8 cellular contexts compared by ENCODE assay signal in the genomic region with DNA sequence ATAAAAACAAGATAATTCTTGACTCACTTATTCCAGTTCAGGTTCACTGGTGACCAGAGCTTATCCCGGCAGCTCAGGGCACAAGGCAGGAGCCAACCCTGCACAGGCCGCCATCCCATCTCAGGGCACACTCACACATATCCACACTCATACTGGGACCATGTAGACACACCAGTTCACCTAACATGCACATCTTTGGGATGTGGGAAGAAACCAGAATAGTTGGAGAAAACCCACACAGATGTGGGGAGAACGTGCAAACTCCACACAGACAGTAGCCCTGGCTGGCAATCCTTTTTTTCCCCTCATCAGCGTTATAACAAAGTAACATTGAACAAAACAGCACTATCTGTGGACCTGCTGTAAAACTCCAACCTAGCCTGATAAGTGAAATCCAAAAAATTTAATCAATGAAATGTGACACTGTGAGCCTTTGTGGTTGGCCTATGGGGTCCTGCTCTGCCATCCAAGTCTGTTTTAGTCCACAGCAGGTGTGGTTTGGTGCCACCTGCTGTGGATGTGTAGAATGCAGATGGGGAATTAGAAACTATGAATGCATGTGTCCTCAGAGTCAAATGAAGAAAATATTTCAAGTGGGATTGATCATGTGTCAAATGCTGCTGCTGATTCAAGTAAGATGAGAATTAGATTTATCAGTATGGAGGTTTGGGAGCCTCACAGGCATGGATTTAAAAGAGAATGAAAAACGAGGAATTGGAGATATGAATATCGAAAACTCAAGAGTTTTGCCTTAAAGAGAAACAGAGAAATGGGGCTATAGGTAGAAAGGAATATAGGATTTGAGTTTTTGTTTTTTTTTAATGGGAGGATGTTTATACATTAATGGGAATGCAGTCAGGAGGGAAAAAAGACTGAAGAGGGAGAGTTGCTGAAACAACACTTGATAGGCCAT. TPM values are rescaled to one million over a fixed set of nuclear protein-coding genes. Genes with fewer than 3 reads are reported as not detected.
A peak's percentile ranks its signal among the peaks of the same experiment; 100 is the strongest.
DNase-seq lines count a peak whose midpoint lies in the region; ATAC-seq and TF ChIP-seq lines count a peak whose summit lies in the region.

No MANE protein-coding gene starts in this region.

- CTCF ChIA-PET in activated CD4-positive, alpha-beta memory T cell treated with anti-CD3 and anti-CD28 coated beads for 36 hours (lab: Charles Lee): interaction anchor here (0.7 to 1.7 kb wide), 7 partner anchors 11 to 211 kb away, joined by 3 to 8 read pairs (median 4); a partner anchor contains a TSS

- H3K36me3 ChIP-seq in upper lobe of right lung: peaks cover 96% of the 10 kb centered on the region

- no peak overlapping the region for H3K27ac ChIP-seq in upper lobe of right lung

- peaks cover 42% of the 10 kb centered on the region for H3K36me3 Mint-ChIP-seq in activated CD4-positive, alpha-beta memory T cell treated with anti-CD3 and anti-CD28 coated beads for 36 hours
- peaks cover 38% of the 10 kb centered on the region for H3K36me3 Mint-ChIP-seq in nephron progenitor cell (ENCODE audit: low read depth)

- no peaks in the 10 kb centered on the region for H3K27me3 ChIP-seq in upper lobe of right lung

- DNase-seq in AG08395 (ENCODE audit: low spot score) (peak; percentile 60), NCI-H345 treated with DMSO at 0.1 percent for 48 hours (lab: John Stamatoyannopoulos, UW; ENCODE audit: unreplicated experiment) (peak; percentile 10), erythroblast (lab: John Stamatoyannopoulos, UW) (peak; percentile 48 to 65), nephron progenitor cell (peak; percentile 50), upper lobe of right lung (no peak)
- peak; percentile 63 for DNase-seq in activated CD4-positive, alpha-beta memory T cell treated with anti-CD3 and anti-CD28 coated beads for 36 hours

- ATAC-seq in HG02973 (IDR thresholded peaks at IDR 0.05; ENCODE audit: unreplicated experiment) (peak; percentile 71), upper lobe of right lung (peak; percentile 85)

- H3K9me3 Mint-ChIP-seq in activated CD4-positive, alpha-beta memory T cell treated with anti-CD3 and anti-CD28 coated beads for 36 hours: no peaks in the 10 kb centered on the region
- H3K9me3 Mint-ChIP-seq in nephron progenitor cell: no peaks in the 10 kb centered on the region

- peaks cover 5% of the 10 kb centered on the region for H3K4me1 Mint-ChIP-seq in activated CD4-positive, alpha-beta memory T cell treated with anti-CD3 and anti-CD28 coated beads for 36 hours (ENCODE audit: low read depth)
- H3K4me1 Mint-ChIP-seq in nephron progenitor cell: no peaks in the 10 kb centered on the region

- H3K27me3 Mint-ChIP-seq in activated CD4-positive, alpha-beta memory T cell treated with anti-CD3 and anti-CD28 coated beads for 36 hours: no peaks in the 10 kb centered on the region
- H3K27me3 Mint-ChIP-seq in nephron progenitor cell (ENCODE audit: low read depth, poor library complexity): no peaks in the 10 kb centered on the region

- TF ChIP-seq CTCF in GM12873 (IDR thresholded peaks at IDR 0.05; ENCODE audit: insufficient read depth, low read depth, low read length, missing control alignments) (peak; percentile 73), nephron progenitor cell (IDR thresholded peaks at IDR 0.05) (peak; percentile 80), upper lobe of right lung (IDR thresholded peaks at IDR 0.05) (peak; percentile 66)

- no peaks in the 10 kb centered on the region for H3K4me1 ChIP-seq in upper lobe of right lung

- intact Hi-C loops in activated CD4-positive, alpha-beta memory T cell treated with anti-CD3 and anti-CD28 coated beads for 36 hours (cut with micrococcal nuclease): loop anchor here (1.0 to 2.0 kb wide), 3 partner anchors 189 to 300 kb away; a partner anchor contains a TSS
- intact Hi-C loops in upper lobe of right lung (cut with DNase I): no loop called here

- peak overlapping the region; percentile 70 for H3K27ac Mint-ChIP-seq in activated CD4-positive, alpha-beta memory T cell treated with anti-CD3 and anti-CD28 coated beads for 36 hours
- no peak overlapping the region for H3K27ac Mint-ChIP-seq in nephron progenitor cell

- no peak overlapping the region for H3K4me3 Mint-ChIP-seq in activated CD4-positive, alpha-beta memory T cell treated with anti-CD3 and anti-CD28 coated beads for 36 hours
- H3K4me3 Mint-ChIP-seq in nephron progenitor cell: no peak overlapping the region

- TF ChIP-seq POLR2A in erythroblast (IDR thresholded peaks at IDR 0.05; ENCODE audit: low read length): no peak

- H3K4me3 ChIP-seq in upper lobe of right lung: no peak overlapping the region

- POLR2A ChIA-PET in activated CD4-positive, alpha-beta memory T cell treated with anti-CD3 and anti-CD28 coated beads for 36 hours (lab: Charles Lee): no interaction called here

- no peaks in the 10 kb centered on the region for H3K9me3 ChIP-seq in upper lobe of right lung

RNA-seq across cellular contexts. Expression of a gene that starts 47.0 kb away (rescaled TPM):
- total RNA-seq in activated CD4-positive, alpha-beta memory T cell treated with anti-CD3 and anti-CD28 coated beads for 36 hours: 100 to 1,000 TPM; 113 to 119 TPM
- total RNA-seq in upper lobe of right lung: 145 TPM
